ENCODE assay signal across 12 cellular contexts in genomic region chr7:26191974-26192479, GRCh38. TPM values are rescaled to one million over a fixed set of nuclear protein-coding genes. Genes with fewer than 3 reads are reported as not detected.
DNase-seq lines count a peak whose midpoint lies in the region; ATAC-seq and TF ChIP-seq lines count a peak whose summit lies in the region.
"Had no signal": no experiment of that assay in that cellular context is flagged by ENCODE, and none has a peak within 500 bp of the region (broad histone marks: within the 10 kb centered on the region; RNA-seq: fewer than 3 reads in every experiment).

No MANE protein-coding gene starts in this region.

- H3K4me1 Mint-ChIP-seq in IgD-negative memory B cell (peaks cover 57 to 75% (median 62%) of the 10 kb centered on the region in 3 donors), natural killer cell (peaks cover 91 to 95% of the 10 kb centered on the region in 2 donors)

- H3K27ac ChIP-seq in uterus = no peak overlapping the region
- H3K27ac ChIP-seq: transverse colon had no signal

- no peaks in the 10 kb centered on the region for H3K9me3 ChIP-seq in uterus
- H3K9me3 ChIP-seq: transverse colon had no signal

- no peaks in the 10 kb centered on the region for H3K36me3 ChIP-seq in uterus

- H3K27ac Mint-ChIP-seq in IgD-negative memory B cell (peak overlapping the region; percentile 79 to 100 (median 86)), natural killer cell (peak overlapping the region; percentile 100)
- peak overlapping the region; percentile 99 to 100 for H3K27ac Mint-ChIP-seq in activated naive CD4-positive, alpha-beta T cell treated with anti-CD3 and anti-CD28 coated beads, Interleukin-2, amount 50 U/mL, for 72 hours

- peaks cover 5% of the 10 kb centered on the region for H3K36me3 Mint-ChIP-seq in IgD-negative memory B cell
- H3K36me3 Mint-ChIP-seq in activated naive CD4-positive, alpha-beta T cell treated with anti-CD3 and anti-CD28 coated beads, Interleukin-2, amount 50 U/mL, for 72 hours = peaks cover 59 to 85% of the 10 kb centered on the region in 2 donors
- peaks cover 59% of the 10 kb centered on the region for H3K36me3 Mint-ChIP-seq in natural killer cell

- H3K27me3 Mint-ChIP-seq in IgD-negative memory B cell = no peaks in the 10 kb centered on the region
- no peaks in the 10 kb centered on the region for H3K27me3 Mint-ChIP-seq in natural killer cell (ENCODE audit: low read depth in 2 of 2)

- H3K4me3 Mint-ChIP-seq in IgD-negative memory B cell (peak overlapping the region; percentile 9 to 77 (median 61)), natural killer cell (peak overlapping the region; percentile 60)

- no peak overlapping the region for H3K4me3 ChIP-seq in uterus
- H3K4me3 ChIP-seq: transverse colon had no signal

- no peaks in the 10 kb centered on the region for H3K9me3 Mint-ChIP-seq in IgD-negative memory B cell
- no peaks in the 10 kb centered on the region for H3K9me3 Mint-ChIP-seq in activated naive CD4-positive, alpha-beta T cell treated with anti-CD3 and anti-CD28 coated beads, Interleukin-2, amount 50 U/mL, for 72 hours
- H3K9me3 Mint-ChIP-seq in natural killer cell = no peaks in the 10 kb centered on the region

- TF ChIP-seq POLR2A in GM18505 (IDR thresholded peaks at IDR 0.05; ENCODE audit: borderline replicate concordance, extremely low read depth, insufficient read depth, insufficient read length) (no peak), uterus (IDR thresholded peaks at IDR 0.05) (no peak)

- H3K27me3 ChIP-seq in uterus = no peaks in the 10 kb centered on the region
- H3K27me3 ChIP-seq: transverse colon had no signal

- DNase-seq in DMS53 (lab: John Stamatoyannopoulos, UW) = peak; percentile 37
- DNase-seq in DMS53 treated with DMSO at 0.1 percent for 48 hours (lab: John Stamatoyannopoulos, UW; ENCODE audit: unreplicated experiment) = no peak
- DNase-seq in activated naive CD4-positive, alpha-beta T cell treated with anti-CD3 and anti-CD28 coated beads, Interleukin-2, amount 50 U/mL, for 72 hours (ENCODE audit: low spot score in 2 of 2) = no peak
- no peak for DNase-seq in natural killer cell
- no peak for DNase-seq in uterus
- DNase-seq: NCI-H2171 treated with DMSO at 0.1 percent for 48 hours, OCI-M1, T1000 had no signal

- intact Hi-C loops in natural killer cell (cut with micrococcal nuclease) = no loop called here
- intact Hi-C loops in uterus (cut with DNase I; ENCODE audit: low total_unique reads) = no loop called here

- TF ChIP-seq CTCF in natural killer cell (IDR thresholded peaks at IDR 0.05) (no peak), uterus (IDR thresholded peaks at IDR 0.05) (no peak)

- peaks cover 12 to 23% of the 10 kb centered on the region in 2 donors for H3K4me1 ChIP-seq in uterus

- no peak for ATAC-seq in activated naive CD4-positive, alpha-beta T cell treated with anti-CD3 and anti-CD28 coated beads, Interleukin-2, amount 50 U/mL, for 72 hours
- ATAC-seq in natural killer cell = no peak
- ATAC-seq in GM18505 (IDR thresholded peaks at IDR 0.05; ENCODE audit: unreplicated experiment) = no peak
- no peak for ATAC-seq in GM19467 (IDR thresholded peaks at IDR 0.05; ENCODE audit: unreplicated experiment)

RNA-seq across cellular contexts. Expression of gene HNRNPA2B1, which starts 8.5 kb away (rescaled TPM):
- polyA plus RNA-seq in IgD-negative memory B cell = 708 TPM
- 100 to 1,000 TPM; 695 to 940 TPM for total RNA-seq in activated naive CD4-positive, alpha-beta T cell treated with anti-CD3 and anti-CD28 coated beads, Interleukin-2, amount 50 U/mL, for 72 hours
- total RNA-seq in natural killer cell (100 to 1,000 TPM; 473 to 627 (median 585) TPM), uterus (100 to 1,000 TPM; 100 to 464 (median 207) TPM)

RNA-seq across cellular contexts. Expression of gene CBX3, which starts 9.5 kb away (rescaled TPM):
- polyA plus RNA-seq in IgD-negative memory B cell = 68.7 TPM
- total RNA-seq in activated naive CD4-positive, alpha-beta T cell treated with anti-CD3 and anti-CD28 coated beads, Interleukin-2, amount 50 U/mL, for 72 hours = 100 to 1,000 TPM; 212 to 271 TPM
- total RNA-seq in natural killer cell (100 to 1,000 TPM; 103 to 126 (median 109) TPM), uterus (100 to 1,000 TPM in 2 of 4 donors, 10 to 100 TPM in 2; 30.5 to 178 (median 88.1) TPM)

RNA-seq across cellular contexts. Expression of gene NFE2L3, which starts 40.0 kb away (rescaled TPM):
- 4.9 TPM for polyA plus RNA-seq in IgD-negative memory B cell
- 10 to 100 TPM; 13.0 to 24.0 TPM for total RNA-seq in activated naive CD4-positive, alpha-beta T cell treated with anti-CD3 and anti-CD28 coated beads, Interleukin-2, amount 50 U/mL, for 72 hours
- total RNA-seq in natural killer cell (1 to 10 TPM in 1 of 3 donors, under 1 TPM in 2; 0.68 to 2.0 (median 1.00) TPM), uterus (1 to 10 TPM in 3 of 4 donors, not detected in 1; 3.6 to 6.2 (median 4.1) TPM)
